ENCODE assay signal across 8 cellular contexts in the genomic region with DNA sequence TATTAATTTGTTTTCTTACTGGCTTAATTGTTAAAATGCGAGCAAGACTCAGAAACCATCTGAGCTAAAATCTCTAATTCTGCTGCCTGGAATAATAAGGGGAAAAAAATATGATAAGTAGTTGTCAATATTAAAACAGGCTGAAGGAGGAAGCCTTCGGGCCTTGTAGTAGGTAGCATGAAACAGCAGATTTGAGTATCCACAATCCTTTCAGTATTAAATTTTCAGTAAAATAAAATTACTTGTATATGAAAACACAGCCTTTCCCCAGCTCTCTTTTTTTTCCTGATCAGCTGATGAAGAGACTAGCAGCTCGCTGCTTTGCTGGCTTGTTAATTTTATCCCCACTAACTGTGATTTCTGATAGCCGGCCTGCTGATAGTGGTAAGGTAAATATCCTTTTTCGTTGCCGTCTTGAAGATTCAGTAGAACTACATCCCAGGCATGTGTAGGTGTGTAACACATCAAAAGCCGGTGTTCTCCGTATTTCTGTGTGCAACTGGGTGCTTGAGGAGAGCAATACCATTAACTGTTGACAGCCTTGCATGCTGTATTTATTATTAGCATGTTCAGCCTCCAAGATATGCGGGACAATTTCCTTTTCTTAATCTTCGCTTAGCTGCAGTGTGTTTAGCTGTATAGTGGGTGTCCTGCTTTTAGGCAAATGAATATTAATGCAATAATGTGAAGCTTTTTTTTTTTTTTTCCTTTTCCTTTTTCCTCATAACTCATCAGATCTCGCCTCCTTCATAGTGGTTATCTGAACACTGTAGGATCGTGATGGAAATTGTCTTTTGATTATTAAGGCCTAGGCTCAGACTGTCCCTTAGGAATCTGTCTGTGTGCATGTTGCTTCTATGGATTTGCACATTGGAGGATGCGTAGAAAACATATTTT.
DNase-seq lines count a peak whose midpoint lies in the region; ATAC-seq and TF ChIP-seq lines count a peak whose summit lies in the region.

No MANE protein-coding gene starts in this region.

- peaks cover 0 to 57% (median 30%) of the 10 kb centered on the region in 9 donors for H3K4me1 ChIP-seq in heart right ventricle

- no peak for DNase-seq in activated CD4-positive, alpha-beta T cell treated with anti-CD3 and anti-CD28 coated beads, Interleukin-2, amount 10 ng/mL, durations not matched to agents 24 days and 14 days
- DNase-seq in activated CD4-positive, alpha-beta T cell treated with anti-CD3 and anti-CD28 coated beads, Interleukin-2, amount 50 U/mL, for 1 hour, result no peak
- no peak for DNase-seq in activated CD8-positive, alpha-beta T cell treated with anti-CD3 and anti-CD28 coated beads, Interleukin-2, amount 10 ng/mL, durations not matched to agents 7 days and 5 days
- DNase-seq in heart right ventricle (no peak), skeletal muscle cell (ENCODE audit: low read depth) (no peak), NOMO-1 treated with DMSO at 0.1 percent for 48 hours (lab: John Stamatoyannopoulos, UW; ENCODE audit: unreplicated experiment) (no peak), NCI-H128 (lab: John Stamatoyannopoulos, UW; ENCODE audit: unreplicated experiment) (no peak), GM19238 (ENCODE audit: insufficient read length, low spot score) (no peak)

- H3K27me3 Mint-ChIP-seq in activated CD4-positive, alpha-beta T cell treated with anti-CD3 and anti-CD28 coated beads, Interleukin-2, amount 10 ng/mL, durations not matched to agents 24 days and 14 days, result no peaks in the 10 kb centered on the region
- H3K27me3 Mint-ChIP-seq in activated CD8-positive, alpha-beta T cell treated with anti-CD3 and anti-CD28 coated beads, Interleukin-2, amount 10 ng/mL, durations not matched to agents 7 days and 5 days (ENCODE audit: low read depth), result no peaks in the 10 kb centered on the region

- peaks cover 24% of the 10 kb centered on the region for H3K36me3 Mint-ChIP-seq in activated CD4-positive, alpha-beta T cell treated with anti-CD3 and anti-CD28 coated beads, Interleukin-2, amount 10 ng/mL, durations not matched to agents 24 days and 14 days (ENCODE audit: low read depth)
- H3K36me3 Mint-ChIP-seq in activated CD8-positive, alpha-beta T cell treated with anti-CD3 and anti-CD28 coated beads, Interleukin-2, amount 10 ng/mL, durations not matched to agents 7 days and 5 days (ENCODE audit: low read depth), result peaks cover 28% of the 10 kb centered on the region

- CTCF ChIA-PET in activated CD8-positive, alpha-beta T cell treated with anti-CD3 and anti-CD28 coated beads, Interleukin-2, amount 10 ng/mL, durations not matched to agents 7 days and 5 days (lab: Charles Lee), result interaction anchor here (0.9 to 2.0 kb wide), 6 partner anchors 19 to 660 kb away, joined by 3 to 6 read pairs (median 4); no protein-coding TSS in a partner anchor

- H3K4me3 ChIP-seq in heart right ventricle (peak overlapping the region in 9 of 10 donors; percentile 36 to 67 (median 55)), skeletal muscle cell (ENCODE audit: low read depth, low read length) (peak overlapping the region; percentile 28)

- H3K36me3 ChIP-seq in heart right ventricle, result peaks cover 0 to 33% (median 3%) of the 10 kb centered on the region in 9 donors

- H3K9me3 ChIP-seq in heart right ventricle, result no peaks in the 10 kb centered on the region

- no peak for ATAC-seq in activated CD8-positive, alpha-beta T cell treated with anti-CD3 and anti-CD28 coated beads, Interleukin-2, amount 10 ng/mL, durations not matched to agents 7 days and 5 days
- ATAC-seq in heart right ventricle, result peak in 7 of 8 donors; percentile 16 to 63 (median 37)

- POLR2A ChIA-PET in activated CD8-positive, alpha-beta T cell treated with anti-CD3 and anti-CD28 coated beads, Interleukin-2, amount 10 ng/mL, durations not matched to agents 7 days and 5 days (lab: Charles Lee), result interaction anchor here (1.0 to 1.5 kb wide), 2 partner anchors 144 to 684 kb away, joined by 3 read pairs; a partner anchor contains a TSS

- H3K4me1 Mint-ChIP-seq in activated CD4-positive, alpha-beta T cell treated with anti-CD3 and anti-CD28 coated beads, Interleukin-2, amount 10 ng/mL, durations not matched to agents 24 days and 14 days, result peaks cover 37% of the 10 kb centered on the region
- H3K4me1 Mint-ChIP-seq in activated CD8-positive, alpha-beta T cell treated with anti-CD3 and anti-CD28 coated beads, Interleukin-2, amount 10 ng/mL, durations not matched to agents 7 days and 5 days (ENCODE audit: low read depth), result peaks cover 50% of the 10 kb centered on the region

- no peaks in the 10 kb centered on the region for H3K9me3 Mint-ChIP-seq in activated CD4-positive, alpha-beta T cell treated with anti-CD3 and anti-CD28 coated beads, Interleukin-2, amount 10 ng/mL, durations not matched to agents 24 days and 14 days
- no peaks in the 10 kb centered on the region for H3K9me3 Mint-ChIP-seq in activated CD8-positive, alpha-beta T cell treated with anti-CD3 and anti-CD28 coated beads, Interleukin-2, amount 10 ng/mL, durations not matched to agents 7 days and 5 days (ENCODE audit: insufficient read depth)

- no peaks in the 10 kb centered on the region for H3K27me3 ChIP-seq in heart right ventricle

- peak overlapping the region; percentile 39 for H3K4me3 Mint-ChIP-seq in activated CD4-positive, alpha-beta T cell treated with anti-CD3 and anti-CD28 coated beads, Interleukin-2, amount 10 ng/mL, durations not matched to agents 24 days and 14 days
- H3K4me3 Mint-ChIP-seq in activated CD8-positive, alpha-beta T cell treated with anti-CD3 and anti-CD28 coated beads, Interleukin-2, amount 10 ng/mL, durations not matched to agents 7 days and 5 days, result peak overlapping the region; percentile 38

- H3K27ac Mint-ChIP-seq in activated CD4-positive, alpha-beta T cell treated with anti-CD3 and anti-CD28 coated beads, Interleukin-2, amount 10 ng/mL, durations not matched to agents 24 days and 14 days, result no peak overlapping the region
- no peak overlapping the region for H3K27ac Mint-ChIP-seq in activated CD8-positive, alpha-beta T cell treated with anti-CD3 and anti-CD28 coated beads, Interleukin-2, amount 10 ng/mL, durations not matched to agents 7 days and 5 days

- intact Hi-C loops in activated CD4-positive, alpha-beta T cell treated with anti-CD3 and anti-CD28 coated beads, Interleukin-2, amount 10 ng/mL, durations not matched to agents 24 days and 14 days (cut with micrococcal nuclease), result loop anchor here (2.0 to 10.0 kb wide), 5 partner anchors 33 to 495 kb away; a partner anchor contains a TSS
- intact Hi-C loops in heart right ventricle (cut with DNase I), result loop anchor here in 1 of 10 donors (5.0 kb wide), 1 partner anchor 83 kb away; no protein-coding TSS in a partner anchor

- no peak for TF ChIP-seq CTCF in heart right ventricle (IDR thresholded peaks at IDR 0.05)

- H3K27ac ChIP-seq in heart right ventricle, result peak overlapping the region; percentile 46 to 88 (median 80)

- 11 to 12% methylated on average over 13 of the region's 13 CpGs for WGBS in heart right ventricle, 2 donors
